Comparison of ENCODE assay signal across 8 cellular contexts in genomic region chr22:41197046-41197807, GRCh38.
DNase-seq lines count a peak whose midpoint lies in the region; ATAC-seq lines count a peak whose summit lies in the region.

No MANE protein-coding gene starts in this region.

- DNase-seq in SIG-M5 treated with dmso at 0.1 percent for 504 hours (lab: John Stamatoyannopoulos, UW; ENCODE audit: unreplicated experiment) (peak; percentile 60), SIG-M5 (lab: John Stamatoyannopoulos, UW) (no peak), NCI-H226 (peak; percentile 37), kidney glomerular epithelial cell (lab: John Stamatoyannopoulos, UW) (peak; percentile 45)
- DNase-seq in activated CD4-positive, CD25-positive, alpha-beta regulatory T cell treated with anti-CD3 and anti-CD28 coated beads, Interleukin-2, amount 50 U/mL, for 72 hours, result peak; percentile 83
- peak; percentile 59 to 63 for DNase-seq in central memory CD8-positive, alpha-beta T cell (ENCODE audit: low spot score in 2 of 2)
- DNase-seq in stimulated activated CD4-positive, alpha-beta T cell treated with anti-CD3 and anti-CD28 coated beads, Interleukin-15, amount 100 ng/mL, for 48 hours (ENCODE audit: low read depth in 2 of 2), result peak; percentile 50 to 80

- peak; percentile 88 for ATAC-seq in HG03045 (IDR thresholded peaks at IDR 0.05; ENCODE audit: unreplicated experiment)
- peak; percentile 92 for ATAC-seq in central memory CD8-positive, alpha-beta T cell (replicated peaks; ENCODE audit: extremely low read depth, poor library complexity, severe bottlenecking)

- H3K27me3 Mint-ChIP-seq in central memory CD8-positive, alpha-beta T cell, result no peaks in the 10 kb centered on the region

- peak overlapping the region; percentile 6 for H3K27ac Mint-ChIP-seq in central memory CD8-positive, alpha-beta T cell (ENCODE audit: low read depth)

- H3K4me1 Mint-ChIP-seq in central memory CD8-positive, alpha-beta T cell, result peaks cover 10% of the 10 kb centered on the region

- peaks cover 7% of the 10 kb centered on the region for H3K36me3 Mint-ChIP-seq in central memory CD8-positive, alpha-beta T cell (ENCODE audit: insufficient read depth)

- no peaks in the 10 kb centered on the region for H3K9me3 Mint-ChIP-seq in central memory CD8-positive, alpha-beta T cell

- peak overlapping the region; percentile 77 for H3K4me3 Mint-ChIP-seq in central memory CD8-positive, alpha-beta T cell
